17 cellular contexts compared by ENCODE assay signal in genomic region chr12:68080577-68080976, GRCh38.
A peak's percentile ranks its signal among the peaks of the same experiment; 100 is the strongest.
DNase-seq lines count a peak whose midpoint lies in the region; ATAC-seq and TF ChIP-seq lines count a peak whose summit lies in the region.
"Had no signal": no experiment of that assay in that cellular context is flagged by ENCODE, and none has a peak within 500 bp of the region (broad histone marks: within the 10 kb centered on the region; RNA-seq: fewer than 3 reads in every experiment).

No MANE protein-coding gene starts in this region.

- no peak overlapping the region for H2BK15ac ChIP-seq in mesendoderm (replicated peaks; ENCODE audit: low read depth)

- no peak overlapping the region for H3K9ac ChIP-seq in mesendoderm (ENCODE audit: low read length)

- H3K4ac ChIP-seq in mesendoderm (ENCODE audit: low read depth, low read length), result no peak overlapping the region

- TF ChIP-seq POLR2A in breast epithelium (IDR thresholded peaks at IDR 0.05), result no peak

- H3K27me3 ChIP-seq in mesendoderm (ENCODE audit: insufficient read depth, low read length, poor library complexity) (no peaks in the 10 kb centered on the region), breast epithelium (no peaks in the 10 kb centered on the region)
- H3K27me3 ChIP-seq: SJSA1, upper lobe of right lung had no signal

- no peak overlapping the region for H3K18ac ChIP-seq in mesendoderm (ENCODE audit: low read length)

- DNase-seq in stimulated activated CD4-positive, alpha-beta T cell treated with anti-CD3 and anti-CD28 coated beads, Interleukin-12 subunit alpha, Interleukin-12 subunit beta, amount 100 ng/mL, for 48 hours (ENCODE audit: low read depth in 2 of 3, low spot score in 1 of 3), result peak; percentile 4 to 15 (median 9)
- no peak for DNase-seq in stimulated activated CD4-positive, alpha-beta T cell treated with anti-CD3 and anti-CD28 coated beads, Interleukin-4, amount 100 ng/mL, for 1 hour
- DNase-seq in activated naive CD8-positive, alpha-beta T cell treated with anti-CD3 and anti-CD28 coated beads for 36 hours, result peak; percentile 60
- DNase-seq in mesendoderm (peak; percentile 98), breast epithelium (ENCODE audit: low spot score in 2 of 2) (no peak), NCI-H2196 treated with DMSO at 0.1 percent for 48 hours (lab: John Stamatoyannopoulos, UW; ENCODE audit: unreplicated experiment) (no peak), DMS53 treated with DMSO at 0.1 percent for 48 hours (lab: John Stamatoyannopoulos, UW; ENCODE audit: unreplicated experiment) (no peak)
- DNase-seq: DMS53; foreskin keratinocyte; islet precursor cell; mucosa of descending colon; NCI-H1105 treated with DMSO at 0.1 percent for 48 hours; NCI-H2227 treated with DMSO at 0.1 percent for 48 hours; stimulated activated CD4-positive, alpha-beta T cell treated with anti-CD3 and anti-CD28 coated beads, Interleukin-12 subunit alpha, Interleukin-12 subunit beta, amount 100 ng/mL, for 4 hours; upper lobe of right lung had no signal

- no peak overlapping the region for H2BK120ac ChIP-seq in mesendoderm (ENCODE audit: low read depth, low read length)

- H3K9me3 Mint-ChIP-seq in activated naive CD8-positive, alpha-beta T cell treated with anti-CD3 and anti-CD28 coated beads for 36 hours, result peaks cover 20% of the 10 kb centered on the region

- H3K4me1 ChIP-seq in mesendoderm (ENCODE audit: control insufficient read depth, low read depth, low read length) (peaks cover 7% of the 10 kb centered on the region), breast epithelium (no peaks in the 10 kb centered on the region)
- H3K4me1 ChIP-seq: foreskin keratinocyte, SJSA1, upper lobe of right lung had no signal

- no peaks in the 10 kb centered on the region for H3K79me1 ChIP-seq in mesendoderm (ENCODE audit: low read length)

- peak overlapping the region; percentile 56 for H3K27ac Mint-ChIP-seq in activated naive CD8-positive, alpha-beta T cell treated with anti-CD3 and anti-CD28 coated beads for 36 hours

- peaks cover 0 to 5% of the 10 kb centered on the region in 2 donors for H3K9me3 ChIP-seq in breast epithelium
- H3K9me3 ChIP-seq: SJSA1, upper lobe of right lung had no signal

- no peak overlapping the region for H3K4me3 Mint-ChIP-seq in activated naive CD8-positive, alpha-beta T cell treated with anti-CD3 and anti-CD28 coated beads for 36 hours

- no peak for ATAC-seq in GM21390 (IDR thresholded peaks at IDR 0.05; ENCODE audit: unreplicated experiment)
- ATAC-seq: foreskin keratinocyte, mucosa of descending colon, upper lobe of right lung had no signal

- no peak overlapping the region for H3K4me2 ChIP-seq in mesendoderm (ENCODE audit: low read length)

- peaks cover 35% of the 10 kb centered on the region for H3K4me1 Mint-ChIP-seq in activated naive CD8-positive, alpha-beta T cell treated with anti-CD3 and anti-CD28 coated beads for 36 hours

- H2AK5ac ChIP-seq in mesendoderm (ENCODE audit: low read length), result no peak overlapping the region

- H3K23ac ChIP-seq in mesendoderm (ENCODE audit: low read length), result no peak overlapping the region

- H3K27ac ChIP-seq in mesendoderm (ENCODE audit: low read depth, low read length), result no peak overlapping the region
- no peak overlapping the region for H3K27ac ChIP-seq in breast epithelium
- H3K27ac ChIP-seq: foreskin keratinocyte, SJSA1, upper lobe of right lung had no signal

- no peaks in the 10 kb centered on the region for H3K79me2 ChIP-seq in mesendoderm (ENCODE audit: control insufficient read depth, insufficient read depth, low read length)

- no CpG with 5 or more reads among the region's 1 CpG for WGBS in mesendoderm (ENCODE audit: extremely low coverage, insufficient coverage, low lambda C conversion rate)

- no peak overlapping the region for H4K5ac ChIP-seq in mesendoderm (ENCODE audit: low read length)

- intact Hi-C loops in breast epithelium (cut with DNase I; ENCODE audit: low total_unique reads), result no loop called here

- H3K27me3 Mint-ChIP-seq in activated naive CD8-positive, alpha-beta T cell treated with anti-CD3 and anti-CD28 coated beads for 36 hours, result no peaks in the 10 kb centered on the region

- H3K4me3 ChIP-seq in mesendoderm (ENCODE audit: low read length), result no peak overlapping the region
- no peak overlapping the region for H3K4me3 ChIP-seq in breast epithelium
- H3K4me3 ChIP-seq: mucosa of descending colon, SJSA1, upper lobe of right lung had no signal

- TF ChIP-seq CTCF in breast epithelium (IDR thresholded peaks at IDR 0.05), result no peak

- H4K8ac ChIP-seq in mesendoderm (ENCODE audit: low read depth, low read length), result no peak overlapping the region

- H3K36me3 ChIP-seq in mesendoderm (ENCODE audit: control insufficient read depth, insufficient read depth, low read length), result no peaks in the 10 kb centered on the region
- no peaks in the 10 kb centered on the region for H3K36me3 ChIP-seq in breast epithelium
- H3K36me3 ChIP-seq: SJSA1, upper lobe of right lung had no signal

- no peak overlapping the region for H2BK5ac ChIP-seq in mesendoderm (ENCODE audit: low read length)

- H3K56ac ChIP-seq in mesendoderm (ENCODE audit: low read length), result no peak overlapping the region

- H3K36me3 Mint-ChIP-seq in activated naive CD8-positive, alpha-beta T cell treated with anti-CD3 and anti-CD28 coated beads for 36 hours, result peaks cover 21% of the 10 kb centered on the region

Comparison
In these comparisons a context has a peak if more than half of its experiments do, and no peak if none do; other contexts are left out.
1. DNase-seq: peak in stimulated activated CD4-positive, alpha-beta T cell treated with anti-CD3 and anti-CD28 coated beads, Interleukin-12 subunit alpha, Interleukin-12 subunit beta, amount 100 ng/mL, for 48 hours (3 of 3), activated naive CD8-positive, alpha-beta T cell treated with anti-CD3 and anti-CD28 coated beads for 36 hours (single experiment) and mesendoderm (single experiment); none in stimulated activated CD4-positive, alpha-beta T cell treated with anti-CD3 and anti-CD28 coated beads, Interleukin-4, amount 100 ng/mL, for 1 hour (single experiment), breast epithelium (0 of 2), NCI-H2196 treated with DMSO at 0.1 percent for 48 hours (single experiment) and DMS53 treated with DMSO at 0.1 percent for 48 hours (single experiment).